ENCODE assay signal across 1 cellular context in the genomic region with DNA sequence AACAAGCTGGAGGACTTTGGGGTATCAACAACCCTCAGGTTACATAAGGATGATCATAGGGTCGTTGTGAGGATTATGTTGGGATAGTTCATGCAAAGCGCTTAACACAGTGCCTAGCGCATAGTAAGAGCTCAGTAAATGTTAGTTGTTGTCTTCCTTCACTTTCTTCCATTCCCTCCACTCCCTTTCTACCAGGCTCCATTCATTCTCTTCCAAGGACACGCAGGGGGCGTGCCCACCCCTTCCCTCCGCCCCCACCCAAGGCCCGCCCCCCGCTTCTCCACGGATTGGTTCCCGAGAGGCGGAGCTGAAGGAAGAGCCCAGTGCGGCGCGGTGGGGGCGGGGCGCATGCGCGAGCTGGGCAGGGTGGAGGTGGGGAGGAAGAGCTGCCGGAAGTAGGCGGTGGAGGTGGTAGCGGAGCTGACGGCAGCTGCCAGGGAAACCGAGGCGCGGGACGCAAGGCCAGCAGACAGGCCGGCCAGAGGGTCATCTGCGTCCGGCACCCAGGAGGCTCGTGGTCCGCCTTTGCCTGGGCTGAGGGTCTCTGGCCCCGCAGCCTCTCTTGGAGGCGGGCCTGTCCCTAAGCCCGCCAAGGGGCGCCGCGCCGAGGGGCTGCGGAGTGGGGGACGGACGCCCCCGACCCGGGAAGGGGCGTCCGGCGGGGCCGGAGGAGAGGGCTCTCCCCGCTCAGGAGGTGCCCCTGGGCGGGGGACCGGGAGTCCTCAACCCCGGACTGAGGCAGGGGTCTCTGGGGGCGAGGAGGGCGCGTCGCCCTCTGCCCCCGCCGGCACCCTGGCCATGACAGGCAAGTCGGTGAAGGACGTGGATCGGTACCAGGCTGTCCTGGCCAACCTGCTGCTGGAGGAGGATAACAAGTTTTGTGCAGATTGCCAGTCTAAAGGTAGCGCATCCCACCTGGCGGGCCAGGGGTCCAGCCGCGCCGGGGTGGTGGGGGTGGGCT.
TF ChIP-seq lines count a peak whose summit lies in the region.

A gene (plus strand): TSS at position 405 of the 961 bp plus-strand sequence. CDS start 394 bp downstream, at position 799.

TF ChIP-seq in HEK293, 187 proteins besides CTCF, POLR2A, EP300 and RAD21 (continued from another document and continues in another):
- TF ChIP-seq, protein P1, sequence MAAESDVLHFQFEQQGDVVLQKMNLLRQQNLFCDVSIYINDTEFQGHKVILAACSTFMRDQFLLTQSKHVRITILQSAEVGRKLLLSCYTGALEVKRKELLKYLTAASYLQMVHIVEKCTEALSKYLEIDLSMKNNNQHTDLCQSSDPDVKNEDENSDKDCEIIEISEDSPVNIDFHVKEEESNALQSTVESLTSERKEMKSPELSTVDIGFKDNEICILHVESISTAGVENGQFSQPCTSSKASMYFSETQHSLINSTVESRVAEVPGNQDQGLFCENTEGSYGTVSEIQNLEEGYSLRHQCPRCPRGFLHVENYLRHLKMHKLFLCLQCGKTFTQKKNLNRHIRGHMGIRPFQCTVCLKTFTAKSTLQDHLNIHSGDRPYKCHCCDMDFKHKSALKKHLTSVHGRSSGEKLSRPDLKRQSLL (tag by site-specific recombination; IDR thresholded peaks at IDR 0.05): no peak
- TF ChIP-seq SP2 (tag by site-specific recombination; IDR thresholded peaks at IDR 0.05) (peak; percentile 94), IKZF3 (tag by site-specific recombination; IDR thresholded peaks at IDR 0.05) (peak; percentile 75), ZNF292 (tag by site-specific recombination; IDR thresholded peaks at IDR 0.05; ENCODE audit: borderline replicate concordance, low read depth) (no peak), PRDM1 (tag by site-specific recombination; IDR thresholded peaks at IDR 0.05) (peak; percentile 98), ZNF600 (tag by site-specific recombination; IDR thresholded peaks at IDR 0.05) (no peak), FEZF1 (tag by site-specific recombination; IDR thresholded peaks at IDR 0.05) (no peak), ZNF677 (tag by site-specific recombination; IDR thresholded peaks at IDR 0.05) (0 out of 2 replicates have a peak, but pooled peaks have one; percentile 10), ZNF133 (tag by site-specific recombination; IDR thresholded peaks at IDR 0.05) (no peak), ZNF302 (tag by site-specific recombination; IDR thresholded peaks at IDR 0.05; ENCODE audit: low read depth) (no peak), ZNF140 (tag by site-specific recombination; IDR thresholded peaks at IDR 0.05) (no peak), ZNF121 (tag by site-specific recombination; IDR thresholded peaks at IDR 0.05) (0 out of 2 replicates have a peak, but pooled peaks have one; percentile 11), OSR2 (tag by site-specific recombination; IDR thresholded peaks at IDR 0.05) (no peak), ZNF707 (tag by site-specific recombination; IDR thresholded peaks at IDR 0.05) (no peak), GLIS2 (tag by site-specific recombination; IDR thresholded peaks at IDR 0.05) (peak; percentile 33; the same call in 1 of the 2 replicates), ZNF366 (tag by site-specific recombination; conservative IDR thresholded peaks at IDR 0.05) (peak; percentile 47; the same call in 1 of the 2 replicates), ZBTB21 (tag by site-specific recombination; IDR thresholded peaks at IDR 0.05) (no peak), ZNF530 (tag by site-specific recombination; IDR thresholded peaks at IDR 0.05; ENCODE audit: low read depth) (no peak), ZNF157 (tag by site-specific recombination; IDR thresholded peaks at IDR 0.05) (no peak), ZNF221 (tag by site-specific recombination; IDR thresholded peaks at IDR 0.05; ENCODE audit: borderline replicate concordance) (no peak), ZNF664 (tag by site-specific recombination; IDR thresholded peaks at IDR 0.05) (peak; percentile 76; the same call in 1 of the 2 replicates), SP3 (tag by site-specific recombination; IDR thresholded peaks at IDR 0.05) (peak; percentile 76), SCRT2 (tag by site-specific recombination; IDR thresholded peaks at IDR 0.05) (no peak)
- TF ChIP-seq, protein P2, sequence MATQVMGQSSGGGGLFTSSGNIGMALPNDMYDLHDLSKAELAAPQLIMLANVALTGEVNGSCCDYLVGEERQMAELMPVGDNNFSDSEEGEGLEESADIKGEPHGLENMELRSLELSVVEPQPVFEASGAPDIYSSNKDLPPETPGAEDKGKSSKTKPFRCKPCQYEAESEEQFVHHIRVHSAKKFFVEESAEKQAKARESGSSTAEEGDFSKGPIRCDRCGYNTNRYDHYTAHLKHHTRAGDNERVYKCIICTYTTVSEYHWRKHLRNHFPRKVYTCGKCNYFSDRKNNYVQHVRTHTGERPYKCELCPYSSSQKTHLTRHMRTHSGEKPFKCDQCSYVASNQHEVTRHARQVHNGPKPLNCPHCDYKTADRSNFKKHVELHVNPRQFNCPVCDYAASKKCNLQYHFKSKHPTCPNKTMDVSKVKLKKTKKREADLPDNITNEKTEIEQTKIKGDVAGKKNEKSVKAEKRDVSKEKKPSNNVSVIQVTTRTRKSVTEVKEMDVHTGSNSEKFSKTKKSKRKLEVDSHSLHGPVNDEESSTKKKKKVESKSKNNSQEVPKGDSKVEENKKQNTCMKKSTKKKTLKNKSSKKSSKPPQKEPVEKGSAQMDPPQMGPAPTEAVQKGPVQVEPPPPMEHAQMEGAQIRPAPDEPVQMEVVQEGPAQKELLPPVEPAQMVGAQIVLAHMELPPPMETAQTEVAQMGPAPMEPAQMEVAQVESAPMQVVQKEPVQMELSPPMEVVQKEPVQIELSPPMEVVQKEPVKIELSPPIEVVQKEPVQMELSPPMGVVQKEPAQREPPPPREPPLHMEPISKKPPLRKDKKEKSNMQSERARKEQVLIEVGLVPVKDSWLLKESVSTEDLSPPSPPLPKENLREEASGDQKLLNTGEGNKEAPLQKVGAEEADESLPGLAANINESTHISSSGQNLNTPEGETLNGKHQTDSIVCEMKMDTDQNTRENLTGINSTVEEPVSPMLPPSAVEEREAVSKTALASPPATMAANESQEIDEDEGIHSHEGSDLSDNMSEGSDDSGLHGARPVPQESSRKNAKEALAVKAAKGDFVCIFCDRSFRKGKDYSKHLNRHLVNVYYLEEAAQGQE (tag by site-specific recombination; IDR thresholded peaks at IDR 0.05): no peak
- TF ChIP-seq, protein P3, sequence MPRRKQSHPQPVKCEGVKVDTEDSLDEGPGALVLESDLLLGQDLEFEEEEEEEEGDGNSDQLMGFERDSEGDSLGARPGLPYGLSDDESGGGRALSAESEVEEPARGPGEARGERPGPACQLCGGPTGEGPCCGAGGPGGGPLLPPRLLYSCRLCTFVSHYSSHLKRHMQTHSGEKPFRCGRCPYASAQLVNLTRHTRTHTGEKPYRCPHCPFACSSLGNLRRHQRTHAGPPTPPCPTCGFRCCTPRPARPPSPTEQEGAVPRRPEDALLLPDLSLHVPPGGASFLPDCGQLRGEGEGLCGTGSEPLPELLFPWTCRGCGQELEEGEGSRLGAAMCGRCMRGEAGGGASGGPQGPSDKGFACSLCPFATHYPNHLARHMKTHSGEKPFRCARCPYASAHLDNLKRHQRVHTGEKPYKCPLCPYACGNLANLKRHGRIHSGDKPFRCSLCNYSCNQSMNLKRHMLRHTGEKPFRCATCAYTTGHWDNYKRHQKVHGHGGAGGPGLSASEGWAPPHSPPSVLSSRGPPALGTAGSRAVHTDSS (tag by site-specific recombination; IDR thresholded peaks at IDR 0.05): no peak
- TF ChIP-seq, protein P4, sequence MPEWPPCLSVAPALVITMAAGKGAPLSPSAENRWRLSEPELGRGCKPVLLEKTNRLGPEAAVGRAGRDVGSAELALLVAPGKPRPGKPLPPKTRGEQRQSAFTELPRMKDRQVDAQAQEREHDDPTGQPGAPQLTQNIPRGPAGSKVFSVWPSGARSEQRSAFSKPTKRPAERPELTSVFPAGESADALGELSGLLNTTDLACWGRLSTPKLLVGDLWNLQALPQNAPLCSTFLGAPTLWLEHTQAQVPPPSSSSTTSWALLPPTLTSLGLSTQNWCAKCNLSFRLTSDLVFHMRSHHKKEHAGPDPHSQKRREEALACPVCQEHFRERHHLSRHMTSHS (tag by site-specific recombination; IDR thresholded peaks at IDR 0.05): no peak
- TF ChIP-seq, protein P5, sequence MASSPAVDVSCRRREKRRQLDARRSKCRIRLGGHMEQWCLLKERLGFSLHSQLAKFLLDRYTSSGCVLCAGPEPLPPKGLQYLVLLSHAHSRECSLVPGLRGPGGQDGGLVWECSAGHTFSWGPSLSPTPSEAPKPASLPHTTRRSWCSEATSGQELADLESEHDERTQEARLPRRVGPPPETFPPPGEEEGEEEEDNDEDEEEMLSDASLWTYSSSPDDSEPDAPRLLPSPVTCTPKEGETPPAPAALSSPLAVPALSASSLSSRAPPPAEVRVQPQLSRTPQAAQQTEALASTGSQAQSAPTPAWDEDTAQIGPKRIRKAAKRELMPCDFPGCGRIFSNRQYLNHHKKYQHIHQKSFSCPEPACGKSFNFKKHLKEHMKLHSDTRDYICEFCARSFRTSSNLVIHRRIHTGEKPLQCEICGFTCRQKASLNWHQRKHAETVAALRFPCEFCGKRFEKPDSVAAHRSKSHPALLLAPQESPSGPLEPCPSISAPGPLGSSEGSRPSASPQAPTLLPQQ (tag by site-specific recombination; IDR thresholded peaks at IDR 0.05): no peak
- TF ChIP-seq, protein P6, sequence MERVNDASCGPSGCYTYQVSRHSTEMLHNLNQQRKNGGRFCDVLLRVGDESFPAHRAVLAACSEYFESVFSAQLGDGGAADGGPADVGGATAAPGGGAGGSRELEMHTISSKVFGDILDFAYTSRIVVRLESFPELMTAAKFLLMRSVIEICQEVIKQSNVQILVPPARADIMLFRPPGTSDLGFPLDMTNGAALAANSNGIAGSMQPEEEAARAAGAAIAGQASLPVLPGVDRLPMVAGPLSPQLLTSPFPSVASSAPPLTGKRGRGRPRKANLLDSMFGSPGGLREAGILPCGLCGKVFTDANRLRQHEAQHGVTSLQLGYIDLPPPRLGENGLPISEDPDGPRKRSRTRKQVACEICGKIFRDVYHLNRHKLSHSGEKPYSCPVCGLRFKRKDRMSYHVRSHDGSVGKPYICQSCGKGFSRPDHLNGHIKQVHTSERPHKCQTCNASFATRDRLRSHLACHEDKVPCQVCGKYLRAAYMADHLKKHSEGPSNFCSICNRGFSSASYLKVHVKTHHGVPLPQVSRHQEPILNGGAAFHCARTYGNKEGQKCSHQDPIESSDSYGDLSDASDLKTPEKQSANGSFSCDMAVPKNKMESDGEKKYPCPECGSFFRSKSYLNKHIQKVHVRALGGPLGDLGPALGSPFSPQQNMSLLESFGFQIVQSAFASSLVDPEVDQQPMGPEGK (tag by site-specific recombination; IDR thresholded peaks at IDR 0.05): peak; percentile 65
- TF ChIP-seq, protein P7, sequence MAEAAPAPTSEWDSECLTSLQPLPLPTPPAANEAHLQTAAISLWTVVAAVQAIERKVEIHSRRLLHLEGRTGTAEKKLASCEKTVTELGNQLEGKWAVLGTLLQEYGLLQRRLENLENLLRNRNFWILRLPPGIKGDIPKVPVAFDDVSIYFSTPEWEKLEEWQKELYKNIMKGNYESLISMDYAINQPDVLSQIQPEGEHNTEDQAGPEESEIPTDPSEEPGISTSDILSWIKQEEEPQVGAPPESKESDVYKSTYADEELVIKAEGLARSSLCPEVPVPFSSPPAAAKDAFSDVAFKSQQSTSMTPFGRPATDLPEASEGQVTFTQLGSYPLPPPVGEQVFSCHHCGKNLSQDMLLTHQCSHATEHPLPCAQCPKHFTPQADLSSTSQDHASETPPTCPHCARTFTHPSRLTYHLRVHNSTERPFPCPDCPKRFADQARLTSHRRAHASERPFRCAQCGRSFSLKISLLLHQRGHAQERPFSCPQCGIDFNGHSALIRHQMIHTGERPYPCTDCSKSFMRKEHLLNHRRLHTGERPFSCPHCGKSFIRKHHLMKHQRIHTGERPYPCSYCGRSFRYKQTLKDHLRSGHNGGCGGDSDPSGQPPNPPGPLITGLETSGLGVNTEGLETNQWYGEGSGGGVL (tag by site-specific recombination; IDR thresholded peaks at IDR 0.05): no peak
- TF ChIP-seq, protein P8, sequence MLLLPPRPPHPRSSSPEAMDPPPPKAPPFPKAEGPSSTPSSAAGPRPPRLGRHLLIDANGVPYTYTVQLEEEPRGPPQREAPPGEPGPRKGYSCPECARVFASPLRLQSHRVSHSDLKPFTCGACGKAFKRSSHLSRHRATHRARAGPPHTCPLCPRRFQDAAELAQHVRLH (tag by site-specific recombination; IDR thresholded peaks at IDR 0.05): no peak
- TF ChIP-seq, protein P9, sequence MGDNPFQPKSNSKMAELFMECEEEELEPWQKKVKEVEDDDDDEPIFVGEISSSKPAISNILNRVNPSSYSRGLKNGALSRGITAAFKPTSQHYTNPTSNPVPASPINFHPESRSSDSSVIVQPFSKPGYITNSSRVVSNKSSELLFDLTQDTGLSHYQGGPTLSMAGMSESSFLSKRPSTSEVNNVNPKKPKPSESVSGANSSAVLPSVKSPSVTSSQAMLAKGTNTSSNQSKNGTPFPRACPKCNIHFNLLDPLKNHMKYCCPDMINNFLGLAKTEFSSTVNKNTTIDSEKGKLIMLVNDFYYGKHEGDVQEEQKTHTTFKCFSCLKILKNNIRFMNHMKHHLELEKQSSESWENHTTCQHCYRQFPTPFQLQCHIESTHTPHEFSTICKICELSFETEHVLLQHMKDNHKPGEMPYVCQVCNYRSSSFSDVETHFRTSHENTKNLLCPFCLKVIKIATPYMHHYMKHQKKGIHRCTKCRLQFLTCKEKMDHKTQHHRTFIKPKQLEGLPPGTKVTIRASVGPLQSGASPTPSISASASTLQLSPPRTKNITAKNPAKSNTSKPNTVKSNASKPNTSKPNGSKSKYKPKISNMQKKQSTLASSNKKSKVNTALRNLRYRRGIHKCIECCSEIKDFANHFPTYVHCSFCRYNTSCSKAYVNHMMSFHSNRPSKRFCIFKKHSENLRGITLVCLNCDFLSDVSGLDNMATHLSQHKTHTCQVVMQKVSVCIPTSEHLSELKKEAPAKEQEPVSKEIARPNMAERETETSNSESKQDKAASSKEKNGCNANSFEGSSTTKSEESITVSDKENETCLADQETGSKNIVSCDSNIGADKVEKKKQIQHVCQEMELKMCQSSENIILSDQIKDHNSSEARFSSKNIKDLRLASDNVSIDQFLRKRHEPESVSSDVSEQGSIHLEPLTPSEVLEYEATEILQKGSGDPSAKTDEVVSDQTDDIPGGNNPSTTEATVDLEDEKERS (tag by site-specific recombination; IDR thresholded peaks at IDR 0.05): no peak
- TF ChIP-seq, protein P10, sequence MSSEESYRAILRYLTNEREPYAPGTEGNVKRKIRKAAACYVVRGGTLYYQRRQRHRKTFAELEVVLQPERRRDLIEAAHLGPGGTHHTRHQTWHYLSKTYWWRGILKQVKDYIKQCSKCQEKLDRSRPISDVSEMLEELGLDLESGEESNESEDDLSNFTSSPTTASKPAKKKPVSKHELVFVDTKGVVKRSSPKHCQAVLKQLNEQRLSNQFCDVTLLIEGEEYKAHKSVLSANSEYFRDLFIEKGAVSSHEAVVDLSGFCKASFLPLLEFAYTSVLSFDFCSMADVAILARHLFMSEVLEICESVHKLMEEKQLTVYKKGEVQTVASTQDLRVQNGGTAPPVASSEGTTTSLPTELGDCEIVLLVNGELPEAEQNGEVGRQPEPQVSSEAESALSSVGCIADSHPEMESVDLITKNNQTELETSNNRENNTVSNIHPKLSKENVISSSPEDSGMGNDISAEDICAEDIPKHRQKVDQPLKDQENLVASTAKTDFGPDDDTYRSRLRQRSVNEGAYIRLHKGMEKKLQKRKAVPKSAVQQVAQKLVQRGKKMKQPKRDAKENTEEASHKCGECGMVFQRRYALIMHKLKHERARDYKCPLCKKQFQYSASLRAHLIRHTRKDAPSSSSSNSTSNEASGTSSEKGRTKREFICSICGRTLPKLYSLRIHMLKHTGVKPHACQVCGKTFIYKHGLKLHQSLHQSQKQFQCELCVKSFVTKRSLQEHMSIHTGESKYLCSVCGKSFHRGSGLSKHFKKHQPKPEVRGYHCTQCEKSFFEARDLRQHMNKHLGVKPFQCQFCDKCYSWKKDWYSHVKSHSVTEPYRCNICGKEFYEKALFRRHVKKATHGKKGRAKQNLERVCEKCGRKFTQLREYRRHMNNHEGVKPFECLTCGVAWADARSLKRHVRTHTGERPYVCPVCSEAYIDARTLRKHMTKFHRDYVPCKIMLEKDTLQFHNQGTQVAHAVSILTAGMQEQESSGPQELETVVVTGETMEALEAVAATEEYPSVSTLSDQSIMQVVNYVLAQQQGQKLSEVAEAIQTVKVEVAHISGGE (tag by site-specific recombination; conservative IDR thresholded peaks at IDR 0.05; ENCODE audit: low read depth): peak; percentile 58; the same call in 1 of the 2 replicates
